19 cellular contexts compared by ENCODE assay signal in genomic region chr14:55059333-55059732, GRCh38.
"Had no signal": no experiment of that assay in that cellular context is flagged by ENCODE, and none has a peak within 500 bp of the region (broad histone marks: within the 10 kb centered on the region; RNA-seq: fewer than 3 reads in every experiment).

No MANE protein-coding gene starts in this region.

- H3K4me1 ChIP-seq: foreskin keratinocyte had no signal

- H3K9me3 Mint-ChIP-seq: activated CD4-positive, alpha-beta T cell treated with anti-CD3 and anti-CD28 coated beads, Interleukin-2, amount 10 ng/mL, durations not matched to agents 7 days and 5 days; activated naive CD4-positive, alpha-beta T cell treated with anti-CD3 and anti-CD28 coated beads, Interleukin-2, amount 50 U/mL, for 72 hours; stimulated activated naive B cell treated with anti-CD40 and anti-IgM and Interleukin-4, amounts not matched to agents 10 μg/mL and 1 μg/mL and 100 μg/mL, for 72 hours; T-helper 2 cell treated with Interferon-gamma antibody and Interleukin-4, amounts not matched to agents 5 μg/mL and 100 μg/mL, for 36 hours had no signal

- H3K27ac Mint-ChIP-seq: activated CD4-positive, alpha-beta T cell treated with anti-CD3 and anti-CD28 coated beads, Interleukin-2, amount 10 ng/mL, durations not matched to agents 7 days and 5 days; stimulated activated naive B cell treated with anti-CD40 and anti-IgM and Interleukin-4, amounts not matched to agents 10 μg/mL and 1 μg/mL and 100 μg/mL, for 72 hours; T-helper 2 cell treated with Interferon-gamma antibody and Interleukin-4, amounts not matched to agents 5 μg/mL and 100 μg/mL, for 36 hours had no signal

- H3K4me3 Mint-ChIP-seq: activated CD4-positive, alpha-beta T cell treated with anti-CD3 and anti-CD28 coated beads, Interleukin-2, amount 10 ng/mL, durations not matched to agents 7 days and 5 days; stimulated activated naive B cell treated with anti-CD40 and anti-IgM and Interleukin-4, amounts not matched to agents 10 μg/mL and 1 μg/mL and 100 μg/mL, for 72 hours; T-helper 2 cell treated with Interferon-gamma antibody and Interleukin-4, amounts not matched to agents 5 μg/mL and 100 μg/mL, for 36 hours had no signal

- H3K9me3 ChIP-seq: heart left ventricle, neutrophil, tibial artery, uterus had no signal

- FAIRE-seq: islet of Langerhans had no signal

- H3K27ac ChIP-seq: brain microvascular endothelial cell, foreskin keratinocyte, heart left ventricle, neutrophil, tibial artery, uterus had no signal

- H3K27me3 Mint-ChIP-seq: activated CD4-positive, alpha-beta T cell treated with anti-CD3 and anti-CD28 coated beads, Interleukin-2, amount 10 ng/mL, durations not matched to agents 7 days and 5 days; stimulated activated naive B cell treated with anti-CD40 and anti-IgM and Interleukin-4, amounts not matched to agents 10 μg/mL and 1 μg/mL and 100 μg/mL, for 72 hours had no signal

- H3K4me3 ChIP-seq: heart left ventricle, lung, tibial artery, uterus had no signal

- H3K27me3 ChIP-seq: brain microvascular endothelial cell, foreskin keratinocyte, heart left ventricle, neutrophil, tibial artery, uterus had no signal

- DNase-seq: activated CD4-positive, alpha-beta T cell treated with anti-CD3 and anti-CD28 coated beads, Interleukin-2, amount 10 ng/mL, durations not matched to agents 7 days and 5 days; activated CD4-positive, CD25-positive, alpha-beta regulatory T cell; activated effector memory CD4-positive, alpha-beta T cell treated with Interleukin-2 at 50 U/mL for 16 hours; amygdala; brain microvascular endothelial cell; effector memory CD4-positive, alpha-beta T cell; foreskin keratinocyte; heart left ventricle; left colon; stimulated activated CD4-positive, alpha-beta T cell treated with anti-CD3 and anti-CD28 coated beads, Interleukin-2, amount 100 ng/mL, for 48 hours; stimulated activated naive B cell treated with anti-CD40 and anti-IgM and Interleukin-4, amounts not matched to agents 10 μg/mL and 1 μg/mL and 100 μg/mL, for 72 hours; SW 1271; tibial artery; uterus had no signal

- ATAC-seq: activated naive CD4-positive, alpha-beta T cell treated with anti-CD3 and anti-CD28 coated beads, Interleukin-2, amount 50 U/mL, for 72 hours; foreskin keratinocyte; heart left ventricle; left colon; stimulated activated naive B cell treated with anti-CD40 and anti-IgM and Interleukin-4, amounts not matched to agents 10 μg/mL and 1 μg/mL and 100 μg/mL, for 72 hours had no signal

- H3K36me3 ChIP-seq: uterus had no signal
